19 cellular contexts compared by ENCODE assay signal in the genomic region with DNA sequence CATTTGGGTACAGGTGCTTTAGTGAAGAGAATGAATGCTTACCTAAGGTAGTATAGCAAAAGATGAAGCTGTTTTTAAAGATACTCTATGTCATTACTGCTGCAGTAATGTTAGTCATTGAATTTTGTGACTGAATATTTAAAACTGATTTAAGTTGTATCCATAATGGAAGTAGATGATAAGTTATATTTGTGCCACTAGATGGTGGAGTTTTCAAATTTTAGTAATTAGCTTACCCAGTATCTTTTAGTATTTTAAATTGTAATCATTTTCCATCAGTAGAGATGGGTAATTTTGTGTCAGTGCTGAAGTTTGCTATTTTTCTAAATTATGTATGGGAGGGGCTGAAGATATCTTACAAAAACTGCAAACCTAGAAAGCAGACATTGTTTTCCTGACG. TPM values are rescaled to one million over a fixed set of nuclear protein-coding genes. Genes with fewer than 3 reads are reported as not detected.
DNase-seq lines count a peak whose midpoint lies in the region; ATAC-seq, FAIRE-seq and TF ChIP-seq lines count a peak whose summit lies in the region.
"Had no signal": no experiment of that assay in that cellular context is flagged by ENCODE, and none has a peak within 500 bp of the region (broad histone marks: within the 10 kb centered on the region; RNA-seq: fewer than 3 reads in every experiment).

No MANE protein-coding gene starts in this region.

- H3K4me1 ChIP-seq in RWPE2 (ENCODE audit: insufficient read depth, poor library complexity, severe bottlenecking), result no peaks in the 10 kb centered on the region
- H3K4me1 ChIP-seq in psoas muscle, result no peaks in the 10 kb centered on the region
- H3K4me1 ChIP-seq: BLaER1, thyroid gland had no signal

- H3K27ac Mint-ChIP-seq in effector memory CD8-positive, alpha-beta T cell, result peak overlapping the region; percentile 49 to 77
- H3K27ac Mint-ChIP-seq: activated naive CD4-positive, alpha-beta T cell treated with anti-CD3 and anti-CD28 coated beads, Interleukin-2, amount 10 ng/mL, durations not matched to agents 7 days and 5 days had no signal

- no peak overlapping the region for H3K27ac ChIP-seq in RWPE2 (ENCODE audit: poor library complexity, severe bottlenecking)
- H3K27ac ChIP-seq in psoas muscle, result no peak overlapping the region
- H3K27ac ChIP-seq: BLaER1, skin epidermis, thyroid gland had no signal

- H3K36me3 ChIP-seq in RWPE2 (ENCODE audit: low read depth), result peaks cover 61% of the 10 kb centered on the region
- H3K36me3 ChIP-seq in psoas muscle (ENCODE audit: insufficient read depth in 1 of 2, low read depth in 1 of 2), result peaks cover 9 to 97% of the 10 kb centered on the region in 2 donors

- no peaks in the 10 kb centered on the region for H3K9me3 ChIP-seq in RWPE2 (ENCODE audit: severe bottlenecking)
- H3K9me3 ChIP-seq in psoas muscle, result no peaks in the 10 kb centered on the region
- H3K9me3 ChIP-seq: BLaER1, left lung, thyroid gland had no signal

- H3K4me3 Mint-ChIP-seq in effector memory CD8-positive, alpha-beta T cell, result no peak overlapping the region
- H3K4me3 Mint-ChIP-seq: activated naive CD4-positive, alpha-beta T cell treated with anti-CD3 and anti-CD28 coated beads, Interleukin-2, amount 10 ng/mL, durations not matched to agents 7 days and 5 days had no signal

- intact Hi-C loops in psoas muscle (cut with DNase I), result loop anchor here in 1 of 2 donors (10.0 kb wide), 1 partner anchor 401 kb away; no protein-coding TSS in a partner anchor

- FAIRE-seq in A204.1 (lab: Jason Lieb, UNC), result peak; percentile 75
- FAIRE-seq: bronchial epithelial cell, frontal cortex, RCC 7860 had no signal

- DNase-seq in ELR (ENCODE audit: low read depth) (peak; percentile 14), RWPE2 (ENCODE audit: low spot score) (no peak), psoas muscle (no peak), activated gamma-delta T cell (lab: John Stamatoyannopoulos, UW) (no peak)
- no peak for DNase-seq in effector memory CD8-positive, alpha-beta T cell
- DNase-seq: activated CD4-positive, CD25-positive, alpha-beta regulatory T cell; activated naive CD4-positive, alpha-beta T cell treated with anti-CD3 and anti-CD28 coated beads, Interleukin-2, amount 10 ng/mL, durations not matched to agents 7 days and 5 days; left lung; NCI-H2107; NCI-H748 treated with DMSO at 0.1 percent for 48 hours; thyroid gland had no signal

- peaks cover 85% of the 10 kb centered on the region for H3K36me3 Mint-ChIP-seq in effector memory CD8-positive, alpha-beta T cell (ENCODE audit: insufficient read depth)

- H3K27me3 ChIP-seq in RWPE2 (ENCODE audit: insufficient read depth, poor library complexity, severe bottlenecking) (no peaks in the 10 kb centered on the region), psoas muscle (ENCODE audit: insufficient read depth in 3 of 3, low read length in 2 of 3) (no peaks in the 10 kb centered on the region)
- H3K27me3 ChIP-seq: BLaER1, left lung, thyroid gland had no signal

- TF ChIP-seq CTCF in RWPE2 (IDR thresholded peaks at IDR 0.05; ENCODE audit: poor library complexity, severe bottlenecking) (peak; percentile 21), psoas muscle (IDR thresholded peaks at IDR 0.05) (no peak)

- ATAC-seq in RWPE2 (ENCODE audit: low read depth) (no peak; the same call in 2 of the 3 replicates), psoas muscle (no peak), GM18511 (IDR thresholded peaks at IDR 0.05; ENCODE audit: unreplicated experiment) (no peak), GM21619 (IDR thresholded peaks at IDR 0.05; ENCODE audit: unreplicated experiment) (no peak)
- ATAC-seq in effector memory CD8-positive, alpha-beta T cell (replicated peaks), result no peak
- ATAC-seq: left lung had no signal

- H3K4me3 ChIP-seq in RWPE2 (ENCODE audit: severe bottlenecking) (no peak overlapping the region), psoas muscle (no peak overlapping the region)
- H3K4me3 ChIP-seq: BLaER1, left lung, skin epidermis, thyroid gland had no signal

- H3K9me3 Mint-ChIP-seq in effector memory CD8-positive, alpha-beta T cell, result no peaks in the 10 kb centered on the region
- H3K9me3 Mint-ChIP-seq: activated naive CD4-positive, alpha-beta T cell treated with anti-CD3 and anti-CD28 coated beads, Interleukin-2, amount 10 ng/mL, durations not matched to agents 7 days and 5 days had no signal

- peaks cover 0 to 16% of the 10 kb centered on the region in 2 donors for H3K4me1 Mint-ChIP-seq in effector memory CD8-positive, alpha-beta T cell (ENCODE audit: low read depth in 2 of 2)
- H3K4me1 Mint-ChIP-seq: activated naive CD4-positive, alpha-beta T cell treated with anti-CD3 and anti-CD28 coated beads, Interleukin-2, amount 10 ng/mL, durations not matched to agents 7 days and 5 days had no signal

- WGBS in psoas muscle, 3 donors, result 61 to 79% (median 62%) methylated on average over 1 of the region's 1 CpG

- H3K27me3 Mint-ChIP-seq in effector memory CD8-positive, alpha-beta T cell, result no peaks in the 10 kb centered on the region
- H3K27me3 Mint-ChIP-seq: activated naive CD4-positive, alpha-beta T cell treated with anti-CD3 and anti-CD28 coated beads, Interleukin-2, amount 10 ng/mL, durations not matched to agents 7 days and 5 days had no signal

RNA-seq across cellular contexts. Expression of a gene that starts 25.2 kb away (rescaled TPM):
- total RNA-seq in psoas muscle, result 10 to 100 TPM; 65.3 to 74.9 (median 70.7) TPM
- 10 to 100 TPM; 14.6 to 76.7 (median 69.5) TPM for polyA plus RNA-seq in psoas muscle
